In genomic region chr6:52482903-52483670, GRCh38 we compare ENCODE assay signal across 22 cellular contexts.
A peak's percentile ranks its signal among the peaks of the same experiment; 100 is the strongest.
DNase-seq lines count a peak whose midpoint lies in the region; ATAC-seq, FAIRE-seq and TF ChIP-seq lines count a peak whose summit lies in the region.
"Had no signal": no experiment of that assay in that cellular context is flagged by ENCODE, and none has a peak within 500 bp of the region (broad histone marks: within the 10 kb centered on the region; RNA-seq: fewer than 3 reads in every experiment).

No MANE protein-coding gene starts in this region.

- H3K4me1 ChIP-seq in PC-3 (ENCODE audit: insufficient read depth, low read length) (peaks cover 9% of the 10 kb centered on the region), neural progenitor cell (no peaks in the 10 kb centered on the region)

- CTCF ChIA-PET in PC-3 (lab: Charles Lee), result no interaction called here
- CTCF ChIA-PET in CD4-positive, alpha-beta T cell (lab: Charles Lee), result no interaction called here

- BruUV-seq in PC-3 (replicated peaks; lab: Mats Ljungman, UMichigan), result no TSS peak

- H3K4me3 ChIP-seq in PC-3 (ENCODE audit: low read length), result no peak overlapping the region
- H3K4me3 ChIP-seq in neural progenitor cell, result no peak overlapping the region
- H3K4me3 ChIP-seq: coronary artery, skin epidermis had no signal

- DNase-seq in A172 (ENCODE audit: low spot score), result peak; percentile 41
- DNase-seq in GM12891 (ENCODE audit: insufficient read length, low spot score), result no peak
- DNase-seq in PC-3, result peak; percentile 17
- peak; percentile 52 to 62 for DNase-seq in erythroblast (lab: John Stamatoyannopoulos, UW)
- no peak for DNase-seq in Kasumi-1 (lab: John Stamatoyannopoulos, UW)
- no peak for DNase-seq in type B pancreatic cell (ENCODE audit: extremely low spot score, unreplicated experiment)
- no peak for DNase-seq in neural progenitor cell (ENCODE audit: low spot score)
- DNase-seq in CD4-positive, alpha-beta T cell, result no peak
- DNase-seq: activated CD4-positive, alpha-beta T cell treated with anti-CD3 and anti-CD28 coated beads for 36 hours; activated naive CD8-positive, alpha-beta T cell treated with anti-CD3 and anti-CD28 coated beads, Interleukin-2, amount 10 ng/mL, durations not matched to agents 7 days and 5 days; brain microvascular endothelial cell; foreskin melanocyte; midbrain; NCI-H1694; NCI-H345; nephron progenitor cell; stimulated activated CD8-positive, alpha-beta memory T cell treated with anti-CD3 and anti-CD28 coated beads, Interleukin-4, amount 100 ng/mL, for 48 hours had no signal

- H4K20me1 ChIP-seq in PC-3 (ENCODE audit: low read length), result no peaks in the 10 kb centered on the region
- H4K20me1 ChIP-seq in neural progenitor cell (ENCODE audit: low read depth), result no peaks in the 10 kb centered on the region

- no peak overlapping the region for H3K27ac Mint-ChIP-seq in type B pancreatic cell
- no peak overlapping the region for H3K27ac Mint-ChIP-seq in neural progenitor cell
- H3K27ac Mint-ChIP-seq in CD4-positive, alpha-beta T cell, result no peak overlapping the region
- H3K27ac Mint-ChIP-seq: activated CD4-positive, alpha-beta T cell treated with anti-CD3 and anti-CD28 coated beads for 36 hours; activated naive CD8-positive, alpha-beta T cell treated with anti-CD3 and anti-CD28 coated beads, Interleukin-2, amount 10 ng/mL, durations not matched to agents 7 days and 5 days; activated T-helper 2 cell treated with anti-CD3 and anti-CD28 coated beads, Interferon-gamma antibody, Interleukin-2, Interleukin-4, amounts not matched to agents 10 μg/mL and 5 μg/mL and 100 μg/mL, durations not matched to agents 14 hours and 24 hours and 36 hours; nephron progenitor cell had no signal

- POLR2A ChIA-PET in PC-3 (lab: Charles Lee; ENCODE audit: unreplicated experiment), result no interaction called here
- POLR2A ChIA-PET in CD4-positive, alpha-beta T cell (lab: Charles Lee), result no interaction called here

- H3K36me3 Mint-ChIP-seq in type B pancreatic cell, result peaks cover 24% of the 10 kb centered on the region
- H3K36me3 Mint-ChIP-seq in neural progenitor cell, result peaks cover 31% of the 10 kb centered on the region
- no peaks in the 10 kb centered on the region for H3K36me3 Mint-ChIP-seq in CD4-positive, alpha-beta T cell (ENCODE audit: low read depth)
- H3K36me3 Mint-ChIP-seq: activated naive CD8-positive, alpha-beta T cell treated with anti-CD3 and anti-CD28 coated beads, Interleukin-2, amount 10 ng/mL, durations not matched to agents 7 days and 5 days had no signal

- ATAC-seq in PC-3, result peak; percentile 57
- ATAC-seq in CD4-positive, alpha-beta T cell (ENCODE audit: poor library complexity), result no peak
- ATAC-seq: activated CD4-positive, alpha-beta T cell treated with anti-CD3 and anti-CD28 coated beads for 36 hours had no signal

- no peaks in the 10 kb centered on the region for H3K79me2 ChIP-seq in PC-3 (ENCODE audit: low read length)
- H3K79me2 ChIP-seq in neural progenitor cell (ENCODE audit: low read depth), result no peaks in the 10 kb centered on the region

- H3K9me3 ChIP-seq in PC-3 (ENCODE audit: low read length) (no peaks in the 10 kb centered on the region), neural progenitor cell (ENCODE audit: low read depth) (no peaks in the 10 kb centered on the region)
- H3K9me3 ChIP-seq in CD4-positive, alpha-beta T cell (ENCODE audit: control insufficient read depth, low read length), result no peaks in the 10 kb centered on the region

- H3K27me3 ChIP-seq in PC-3 (ENCODE audit: low read length), result no peaks in the 10 kb centered on the region
- no peaks in the 10 kb centered on the region for H3K27me3 ChIP-seq in neural progenitor cell
- H3K27me3 ChIP-seq in CD4-positive, alpha-beta T cell (ENCODE audit: control insufficient read depth, insufficient read depth, low read length), result no peaks in the 10 kb centered on the region
- H3K27me3 ChIP-seq: brain microvascular endothelial cell had no signal

- no peaks in the 10 kb centered on the region for H3K9me2 ChIP-seq in PC-3 (replicated peaks; ENCODE audit: low read length)

- H2AFZ ChIP-seq in PC-3 (ENCODE audit: low read length), result no peak overlapping the region
- H2AFZ ChIP-seq in neural progenitor cell (replicated peaks), result no peak overlapping the region

- no peaks in the 10 kb centered on the region for H3K9me3 Mint-ChIP-seq in type B pancreatic cell
- H3K9me3 Mint-ChIP-seq in neural progenitor cell, result no peaks in the 10 kb centered on the region
- H3K9me3 Mint-ChIP-seq in CD4-positive, alpha-beta T cell, result no peaks in the 10 kb centered on the region
- H3K9me3 Mint-ChIP-seq: activated naive CD8-positive, alpha-beta T cell treated with anti-CD3 and anti-CD28 coated beads, Interleukin-2, amount 10 ng/mL, durations not matched to agents 7 days and 5 days; activated T-helper 2 cell treated with anti-CD3 and anti-CD28 coated beads, Interferon-gamma antibody, Interleukin-2, Interleukin-4, amounts not matched to agents 10 μg/mL and 5 μg/mL and 100 μg/mL, durations not matched to agents 14 hours and 24 hours and 36 hours; nephron progenitor cell had no signal

- H3K27ac ChIP-seq in PC-3 (ENCODE audit: low read length) (no peak overlapping the region), neural progenitor cell (no peak overlapping the region)
- H3K27ac ChIP-seq in CD4-positive, alpha-beta T cell (ENCODE audit: low read depth, low read length), result no peak overlapping the region
- H3K27ac ChIP-seq: brain microvascular endothelial cell, coronary artery, RWPE1, skin epidermis had no signal

- H3K36me3 ChIP-seq in PC-3 (ENCODE audit: low read depth, low read length) (no peaks in the 10 kb centered on the region), neural progenitor cell (no peaks in the 10 kb centered on the region)
- H3K36me3 ChIP-seq: brain microvascular endothelial cell had no signal

- intact Hi-C loops in PC-3 (cut with micrococcal nuclease), result no loop called here
- intact Hi-C loops in CD4-positive, alpha-beta T cell (cut with DNase I, micrococcal nuclease), result no loop called here

- H3K4me2 ChIP-seq in PC-3 (ENCODE audit: low read length), result no peak overlapping the region
- no peak overlapping the region for H3K4me2 ChIP-seq in neural progenitor cell

- FAIRE-seq in GM12891 (lab: Jason Lieb, UNC), result peak; percentile 75
- FAIRE-seq: GM18507 had no signal

- no peak overlapping the region for H3K4me3 Mint-ChIP-seq in type B pancreatic cell
- no peak overlapping the region for H3K4me3 Mint-ChIP-seq in neural progenitor cell
- H3K4me3 Mint-ChIP-seq in CD4-positive, alpha-beta T cell, result no peak overlapping the region
- H3K4me3 Mint-ChIP-seq: activated CD4-positive, alpha-beta T cell treated with anti-CD3 and anti-CD28 coated beads for 36 hours; activated naive CD8-positive, alpha-beta T cell treated with anti-CD3 and anti-CD28 coated beads, Interleukin-2, amount 10 ng/mL, durations not matched to agents 7 days and 5 days; nephron progenitor cell had no signal

- H3K9ac ChIP-seq in PC-3 (ENCODE audit: low read length) (no peak overlapping the region), neural progenitor cell (no peak overlapping the region)

- TF ChIP-seq POLR2A in GM12891 (IDR thresholded peaks at IDR 0.05; ENCODE audit: low read depth, low read length), result no peak
- no peak for TF ChIP-seq POLR2A in erythroblast (IDR thresholded peaks at IDR 0.05; ENCODE audit: low read length)

- TF ChIP-seq CTCF in PC-3 (conservative IDR thresholded peaks at IDR 0.05; ENCODE audit: low read depth, low read length) (no peak), type B pancreatic cell (conservative IDR thresholded peaks at IDR 0.05) (no peak), neural progenitor cell (IDR thresholded peaks at IDR 0.05) (no peak)
- no peak for TF ChIP-seq CTCF in CD4-positive, alpha-beta T cell (IDR thresholded peaks at IDR 0.05)

- H3K4me1 Mint-ChIP-seq in type B pancreatic cell (ENCODE audit: unreplicated experiment) (peaks cover 4% of the 10 kb centered on the region), neural progenitor cell (no peaks in the 10 kb centered on the region)
- H3K4me1 Mint-ChIP-seq in CD4-positive, alpha-beta T cell (ENCODE audit: low read depth), result no peaks in the 10 kb centered on the region
- H3K4me1 Mint-ChIP-seq: activated CD4-positive, alpha-beta T cell treated with anti-CD3 and anti-CD28 coated beads for 36 hours; activated naive CD8-positive, alpha-beta T cell treated with anti-CD3 and anti-CD28 coated beads, Interleukin-2, amount 10 ng/mL, durations not matched to agents 7 days and 5 days had no signal

- H3K27me3 Mint-ChIP-seq in type B pancreatic cell, result no peaks in the 10 kb centered on the region
- H3K27me3 Mint-ChIP-seq in neural progenitor cell (ENCODE audit: insufficient read depth, low read depth), result no peaks in the 10 kb centered on the region
- no peaks in the 10 kb centered on the region for H3K27me3 Mint-ChIP-seq in CD4-positive, alpha-beta T cell
- H3K27me3 Mint-ChIP-seq: activated CD4-positive, alpha-beta T cell treated with anti-CD3 and anti-CD28 coated beads for 36 hours had no signal

- H3F3A ChIP-seq in PC-3 (ENCODE audit: low read length, unreplicated experiment) (no peaks in the 10 kb centered on the region), neural progenitor cell (ENCODE audit: low read depth) (no peaks in the 10 kb centered on the region)

TF ChIP-seq in GM12891, 5 proteins besides CTCF, POLR2A, EP300 and RAD21:
- no peak for TF ChIP-seq TAF1 (IDR thresholded peaks at IDR 0.05; ENCODE audit: low read depth, low read length)
- TF ChIP-seq POLR2AphosphoS5 (IDR thresholded peaks at IDR 0.05; ENCODE audit: low read depth, low read length), result no peak
- no peak for TF ChIP-seq POU2F2 (IDR thresholded peaks at IDR 0.05; ENCODE audit: low read depth, low read length)
- TF ChIP-seq PAX5 (IDR thresholded peaks at IDR 0.05; ENCODE audit: insufficient read depth, low read length, severe bottlenecking), result no peak
- TF ChIP-seq SPI1 (IDR thresholded peaks at IDR 0.05; ENCODE audit: low read depth, low read length), result no peak
TF ChIP-seq in GM12891: peak in this region for 0.

Comparison
In these comparisons a context has a peak if more than half of its experiments do, and no peak if none do; other contexts are left out.
1. DNase-seq: peak in A172 (single experiment), PC-3 (single experiment) and erythroblast (2 of 2); none in GM12891 (single experiment), Kasumi-1 (0 of 2), type B pancreatic cell (single experiment), neural progenitor cell (single experiment) and CD4-positive, alpha-beta T cell (0 of 10).